Comparison of ENCODE assay signal across 7 cellular contexts in the genomic region with DNA sequence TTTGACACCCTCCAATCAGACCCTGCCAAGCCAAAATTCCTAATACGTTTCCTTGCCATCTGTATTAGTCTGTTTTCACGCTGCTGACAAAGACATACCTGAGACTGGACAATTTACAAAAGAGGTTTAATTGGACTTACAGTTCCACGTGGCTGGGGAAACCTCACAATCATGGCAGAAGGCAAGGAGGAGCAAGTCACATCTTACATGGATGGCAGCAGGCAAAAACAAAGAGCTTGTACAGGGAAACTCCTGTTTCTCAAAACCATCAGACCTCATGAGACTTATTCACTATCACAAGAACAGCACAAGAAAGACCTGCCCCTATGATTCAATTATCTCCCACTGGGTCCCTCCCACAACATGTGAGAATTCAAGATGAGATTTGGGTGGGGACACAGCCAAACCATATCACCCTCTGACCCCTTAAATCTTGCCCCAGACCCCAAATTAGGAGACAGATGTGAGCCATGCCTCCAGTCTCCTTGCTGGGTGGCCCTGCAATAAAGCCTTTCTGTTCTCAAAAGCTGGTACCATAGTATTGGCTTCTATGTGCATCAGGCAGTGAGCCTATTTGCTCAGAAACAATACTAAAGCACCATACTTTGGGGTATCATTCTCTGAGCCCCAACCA. TPM values are rescaled to one million over a fixed set of nuclear protein-coding genes. Genes with fewer than 3 reads are reported as not detected.
"Had no signal": no experiment of that assay in that cellular context is flagged by ENCODE, and none has a peak within 500 bp of the region (broad histone marks: within the 10 kb centered on the region; RNA-seq: fewer than 3 reads in every experiment).

No MANE protein-coding gene starts in this region.

RNA-seq across cellular contexts. Expression of a gene that starts 42.2 kb away (rescaled TPM):
- polyA plus RNA-seq: SK-N-SH had no signal

RNA-seq across cellular contexts. Expression of a gene that starts 42.4 kb away (rescaled TPM):
- total RNA-seq: activated CD4-positive, alpha-beta T cell treated with anti-CD3 and anti-CD28 coated beads for 36 hours; activated CD8-positive, alpha-beta memory T cell treated with anti-CD3 and anti-CD28 coated beads for 36 hours; activated naive CD4-positive, alpha-beta T cell treated with anti-CD3 and anti-CD28 coated beads for 36 hours; astrocyte; Right ventricle myocardium superior; SJCRH30 had no signal
- polyA plus RNA-seq: SK-N-SH had no signal
